Comparison of ENCODE assay signal across 10 cellular contexts in the genomic region with DNA sequence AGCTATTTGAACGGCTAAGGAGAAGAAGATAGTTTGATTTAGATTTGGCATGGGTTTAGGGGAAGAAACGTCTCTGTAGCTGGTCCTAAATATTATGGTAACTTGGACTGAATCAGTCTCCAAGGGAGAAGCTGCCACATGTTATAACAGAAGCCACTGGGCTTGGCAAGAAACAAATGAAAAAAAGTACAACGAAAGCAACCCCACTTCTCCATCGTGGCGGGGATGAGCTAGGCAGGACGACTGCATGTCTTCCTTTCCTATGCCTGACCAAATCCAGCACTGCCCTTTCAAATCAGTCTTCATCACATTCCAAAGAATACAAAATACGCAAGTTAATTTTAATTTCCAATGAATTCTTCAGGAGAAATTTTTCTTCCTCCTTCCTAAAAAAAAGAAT.
DNase-seq lines count a peak whose midpoint lies in the region; ATAC-seq and TF ChIP-seq lines count a peak whose summit lies in the region.
"Had no signal": no experiment of that assay in that cellular context is flagged by ENCODE, and none has a peak within 500 bp of the region (broad histone marks: within the 10 kb centered on the region; RNA-seq: fewer than 3 reads in every experiment).

No MANE protein-coding gene starts in this region.

- H3K4me3 ChIP-seq in adrenal gland (no peak overlapping the region), upper lobe of right lung (no peak overlapping the region)

- no peak overlapping the region for H3K4me3 Mint-ChIP-seq in activated naive CD4-positive, alpha-beta T cell treated with anti-CD3 and anti-CD28 coated beads for 36 hours
- peak overlapping the region; percentile 51 for H3K4me3 Mint-ChIP-seq in memory B cell

- intact Hi-C loops in activated naive CD4-positive, alpha-beta T cell treated with anti-CD3 and anti-CD28 coated beads for 36 hours (cut with micrococcal nuclease): no loop called here
- intact Hi-C loops in adrenal gland (cut with DNase I): no loop called here
- intact Hi-C loops in upper lobe of right lung (cut with DNase I): no loop called here

- H3K27me3 ChIP-seq in adrenal gland: no peaks in the 10 kb centered on the region
- no peaks in the 10 kb centered on the region for H3K27me3 ChIP-seq in upper lobe of right lung

- TF ChIP-seq POLR2A in adrenal gland (IDR thresholded peaks at IDR 0.05): no peak

- no peaks in the 10 kb centered on the region for H3K9me3 Mint-ChIP-seq in activated naive CD4-positive, alpha-beta T cell treated with anti-CD3 and anti-CD28 coated beads for 36 hours
- no peaks in the 10 kb centered on the region for H3K9me3 Mint-ChIP-seq in memory B cell

- TF ChIP-seq CTCF in adrenal gland (IDR thresholded peaks at IDR 0.05) (no peak), upper lobe of right lung (IDR thresholded peaks at IDR 0.05) (no peak)

- CTCF ChIA-PET in activated naive CD4-positive, alpha-beta T cell treated with anti-CD3 and anti-CD28 coated beads for 36 hours (lab: Charles Lee): interaction anchor here (0.9 to 2.4 kb wide), 5 partner anchors 22 to 109 kb away, joined by 3 to 9 read pairs (median 4); no protein-coding TSS in a partner anchor

- WGBS in adrenal gland, 4 donors: 69 to 73% (median 72%) methylated on average over 7 of the region's 7 CpGs

- H3K9me3 ChIP-seq in adrenal gland (replicated peaks in 1 of 3) (no peaks in the 10 kb centered on the region), upper lobe of right lung (no peaks in the 10 kb centered on the region)

- H3K36me3 ChIP-seq in adrenal gland (replicated peaks in 1 of 2) (no peaks in the 10 kb centered on the region), upper lobe of right lung (peaks cover 11% of the 10 kb centered on the region)

- H3K4me1 Mint-ChIP-seq in activated naive CD4-positive, alpha-beta T cell treated with anti-CD3 and anti-CD28 coated beads for 36 hours (ENCODE audit: low read depth): peaks cover 92% of the 10 kb centered on the region
- H3K4me1 Mint-ChIP-seq in memory B cell: peaks cover 47% of the 10 kb centered on the region

- H3K27me3 Mint-ChIP-seq in activated naive CD4-positive, alpha-beta T cell treated with anti-CD3 and anti-CD28 coated beads for 36 hours (ENCODE audit: low read depth): no peaks in the 10 kb centered on the region
- no peaks in the 10 kb centered on the region for H3K27me3 Mint-ChIP-seq in memory B cell

- peak overlapping the region; percentile 91 for H3K27ac Mint-ChIP-seq in activated naive CD4-positive, alpha-beta T cell treated with anti-CD3 and anti-CD28 coated beads for 36 hours
- H3K27ac Mint-ChIP-seq in memory B cell: peak overlapping the region; percentile 98

- peak overlapping the region in 4 of 5 donors; percentile 14 to 61 (median 30) for H3K27ac ChIP-seq in adrenal gland
- H3K27ac ChIP-seq in upper lobe of right lung: peak overlapping the region; percentile 12

- no peak for DNase-seq in activated naive CD4-positive, alpha-beta T cell treated with anti-CD3 and anti-CD28 coated beads for 36 hours
- DNase-seq in activated naive CD4-positive, alpha-beta T cell treated with Interleukin-2 at 50 U/mL for 16 hours: no peak
- DNase-seq in adrenal gland: no peak
- DNase-seq in memory B cell (ENCODE audit: low spot score in 2 of 2): no peak
- no peak for DNase-seq in upper lobe of right lung
- no peak for DNase-seq in DMS79 (lab: John Stamatoyannopoulos, UW)
- DNase-seq: KBM-7, posterior cingulate gyrus had no signal

- ATAC-seq in memory B cell (ENCODE audit: low read depth) (peak; percentile 5), upper lobe of right lung (no peak), HG03565 (IDR thresholded peaks at IDR 0.05; ENCODE audit: unreplicated experiment) (no peak), GM19395 (IDR thresholded peaks at IDR 0.05; ENCODE audit: unreplicated experiment) (no peak)

- H3K4me1 ChIP-seq in adrenal gland (replicated peaks in 1 of 2) (peaks cover 11 to 47% of the 10 kb centered on the region in 2 donors), upper lobe of right lung (peaks cover 39% of the 10 kb centered on the region)

- H3K36me3 Mint-ChIP-seq in activated naive CD4-positive, alpha-beta T cell treated with anti-CD3 and anti-CD28 coated beads for 36 hours (ENCODE audit: low read depth): peaks cover 72% of the 10 kb centered on the region
- H3K36me3 Mint-ChIP-seq in memory B cell: peaks cover 17% of the 10 kb centered on the region
